In genomic region chr1:244675167-244675566, GRCh38 we compare ENCODE assay signal across 3 cellular contexts.
TF ChIP-seq lines count a peak whose summit lies in the region.

No MANE protein-coding gene starts in this region.

TF ChIP-seq in HepG2, 621 proteins besides CTCF, POLR2A, EP300 and RAD21:
- TF ChIP-seq CEBPB (IDR thresholded peaks at IDR 0.05; ENCODE audit: borderline replicate concordance, low read depth, low read length), result peak; percentile 85
- no peak for TF ChIP-seq CBFB (CRISPR knock-in tag; IDR thresholded peaks at IDR 0.05)
- TF ChIP-seq ZNF17 (CRISPR knock-in tag; IDR thresholded peaks at IDR 0.05), result no peak
- TF ChIP-seq ZNF652 (CRISPR knock-in tag; IDR thresholded peaks at IDR 0.05; ENCODE audit: borderline replicate concordance, low read depth), result no peak
- no peak for TF ChIP-seq ZNF207 (IDR thresholded peaks at IDR 0.05; ENCODE audit: borderline replicate concordance)
- TF ChIP-seq ZNF580 (CRISPR knock-in tag; IDR thresholded peaks at IDR 0.05; ENCODE audit: borderline replicate concordance, low read depth), result no peak
- no peak for TF ChIP-seq ZNF331 (CRISPR knock-in tag; IDR thresholded peaks at IDR 0.05)

TF ChIP-seq in H1, 55 proteins besides CTCF, POLR2A, EP300 and RAD21:
- no peak for TF ChIP-seq TAF1 (IDR thresholded peaks at IDR 0.05; ENCODE audit: low read depth, low read length)
- TF ChIP-seq CEBPB (IDR thresholded peaks at IDR 0.05; ENCODE audit: low read depth, low read length), result peak; percentile 82; the same call in 1 of the 2 replicates
- TF ChIP-seq SIN3A (conservative IDR thresholded peaks at IDR 0.05 in 1 of 2, IDR thresholded peaks at IDR 0.05 in 1 of 2; ENCODE audit: low read depth in 1 of 2, low read length in 2 of 2), result no peak

TF ChIP-seq in SK-N-SH treated with all-trans-retinoic acid at 6 μM for 48 hours, 23 proteins besides CTCF, POLR2A, EP300 and RAD21:
- TF ChIP-seq ZNF8 (CRISPR knock-in tag; IDR thresholded peaks at IDR 0.05) (no peak), ESRRG (CRISPR knock-in tag; IDR thresholded peaks at IDR 0.05) (no peak), ZFP3 (CRISPR knock-in tag; IDR thresholded peaks at IDR 0.05) (no peak), PATZ1 (CRISPR knock-in tag; IDR thresholded peaks at IDR 0.05; ENCODE audit: borderline replicate concordance) (no peak), RARB (CRISPR knock-in tag; IDR thresholded peaks at IDR 0.05) (no peak), ZNF565 (CRISPR knock-in tag; conservative IDR thresholded peaks at IDR 0.05; ENCODE audit: low read depth) (no peak), BACH2 (CRISPR knock-in tag; IDR thresholded peaks at IDR 0.05; ENCODE audit: borderline replicate concordance) (no peak), SNAI2 (CRISPR knock-in tag; IDR thresholded peaks at IDR 0.05) (no peak), TCF4 (CRISPR knock-in tag; IDR thresholded peaks at IDR 0.05; ENCODE audit: borderline replicate concordance) (no peak), ZFP30 (CRISPR knock-in tag; IDR thresholded peaks at IDR 0.05) (no peak)
